In the genomic region with DNA sequence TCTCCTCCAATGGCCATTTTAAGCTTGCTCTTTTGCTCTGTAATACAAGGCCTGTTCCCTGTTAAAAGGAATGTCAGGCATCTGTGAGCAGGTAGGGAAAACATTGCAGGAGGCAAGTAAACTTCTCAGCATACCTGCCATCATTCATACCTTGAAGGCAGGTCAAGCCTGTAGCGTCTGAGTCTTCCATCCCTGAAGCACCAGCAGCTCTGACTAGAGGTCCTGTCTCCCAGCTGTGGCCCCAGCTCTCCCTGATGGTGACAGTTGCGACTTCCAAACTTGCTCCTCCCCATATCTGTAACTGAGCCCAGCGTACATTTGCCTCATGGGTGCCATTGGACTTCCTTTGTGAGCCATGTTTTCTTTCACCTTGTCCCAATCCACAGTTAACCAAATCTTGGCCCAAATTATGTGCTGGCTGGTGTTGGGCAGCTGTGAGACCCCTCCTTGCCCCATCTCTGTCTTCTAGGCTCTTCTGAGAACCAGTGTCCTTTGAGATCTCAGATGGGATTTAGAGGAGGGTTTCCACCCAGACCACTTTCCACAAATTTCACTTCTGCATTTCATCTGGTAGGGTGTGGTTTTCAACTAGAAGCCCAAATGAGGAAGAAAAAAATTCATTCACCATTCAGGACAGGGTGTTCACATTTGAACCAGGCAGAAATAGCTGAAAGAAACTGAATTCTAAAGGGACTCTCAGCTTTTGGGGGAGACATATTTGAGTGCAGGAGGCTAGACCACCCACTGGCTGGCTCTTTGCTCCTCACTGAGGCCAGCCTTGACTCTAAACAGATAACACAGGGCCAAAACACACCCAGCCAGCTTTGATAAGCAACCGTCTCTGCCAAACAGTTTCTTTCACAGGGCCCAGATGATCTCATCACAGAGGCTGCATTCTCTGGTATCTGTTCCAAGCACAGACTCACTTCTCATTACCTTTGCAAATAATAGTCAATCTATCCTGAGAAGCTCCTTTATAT, we compare ENCODE assay signal across 12 cellular contexts. TPM values are rescaled to one million over a fixed set of nuclear protein-coding genes. Genes with fewer than 3 reads are reported as not detected.
A peak's percentile ranks its signal among the peaks of the same experiment; 100 is the strongest.
DNase-seq lines count a peak whose midpoint lies in the region; ATAC-seq and TF ChIP-seq lines count a peak whose summit lies in the region.
"Had no signal": no experiment of that assay in that cellular context is flagged by ENCODE, and none has a peak within 500 bp of the region (broad histone marks: within the 10 kb centered on the region; RNA-seq: fewer than 3 reads in every experiment).

No MANE protein-coding gene starts in this region.

- H3K36me3 ChIP-seq in DOHH2 (ENCODE audit: control insufficient read depth, low read length): no peaks in the 10 kb centered on the region

- H3K4me2 ChIP-seq in DOHH2 (ENCODE audit: low read length): peak overlapping the region; percentile 52

- ATAC-seq in HG02870 (IDR thresholded peaks at IDR 0.05; ENCODE audit: unreplicated experiment) (peak; percentile 42), left lobe of liver (peak; percentile 35)

- TF ChIP-seq CTCF in DOHH2 (IDR thresholded peaks at IDR 0.05; ENCODE audit: low read depth, low read length, poor library complexity, severe bottlenecking): no peak

- peak overlapping the region; percentile 20; the same call in 1 of the 2 replicates for H3K4me3 ChIP-seq in DOHH2 (ENCODE audit: low read length)

- H3K27ac ChIP-seq in DOHH2 (ENCODE audit: low read depth, low read length): no peak overlapping the region

- no peaks in the 10 kb centered on the region for H4K20me1 ChIP-seq in DOHH2 (ENCODE audit: control insufficient read depth, insufficient read depth, low read depth, low read length)

- H3K9me2 ChIP-seq in DOHH2 (replicated peaks; ENCODE audit: control insufficient read depth, low read length): no peaks in the 10 kb centered on the region

- H3K79me2 ChIP-seq in DOHH2 (ENCODE audit: control insufficient read depth, low read length): no peaks in the 10 kb centered on the region

- H3F3A ChIP-seq in DOHH2 (ENCODE audit: control insufficient read depth, insufficient read depth): 0 out of 2 replicates have a peak, but pooled peaks cover 3% of the 10 kb centered on the region

- DNase-seq in SIG-M5 treated with dmso at 0.1 percent for 504 hours (lab: John Stamatoyannopoulos, UW; ENCODE audit: unreplicated experiment) (peak; percentile 89), left lobe of liver (ENCODE audit: low spot score) (no peak), NCI-H82 (lab: John Stamatoyannopoulos, UW) (no peak), NCI-H82 treated with DMSO at 0.1 percent for 48 hours (lab: John Stamatoyannopoulos, UW; ENCODE audit: unreplicated experiment) (no peak), superior temporal gyrus (ENCODE audit: extremely low spot score) (no peak)
- no peak for DNase-seq in activated CD4-positive, alpha-beta T cell treated with anti-CD3 and anti-CD28 coated beads for 4 hours
- DNase-seq: activated CD4-positive, alpha-beta memory T cell treated with anti-CD3 and anti-CD28 coated beads for 36 hours; cortex of kidney; DMS153; NCI-H1105 had no signal

- no peaks in the 10 kb centered on the region for H3K9me3 ChIP-seq in DOHH2 (ENCODE audit: control insufficient read depth, insufficient read depth, low read length)

- peaks cover 16% of the 10 kb centered on the region for H3K4me1 ChIP-seq in DOHH2 (ENCODE audit: control insufficient read depth, low read length)

- H3K27me3 ChIP-seq in DOHH2 (ENCODE audit: control insufficient read depth, low read length): 0 out of 2 replicates have a peak, but pooled peaks cover 4% of the 10 kb centered on the region

RNA-seq across cellular contexts. Expression of gene EPCAM, which starts 32.6 kb away (rescaled TPM):
- total RNA-seq in left lobe of liver: 2.5 TPM
